In the genomic region with DNA sequence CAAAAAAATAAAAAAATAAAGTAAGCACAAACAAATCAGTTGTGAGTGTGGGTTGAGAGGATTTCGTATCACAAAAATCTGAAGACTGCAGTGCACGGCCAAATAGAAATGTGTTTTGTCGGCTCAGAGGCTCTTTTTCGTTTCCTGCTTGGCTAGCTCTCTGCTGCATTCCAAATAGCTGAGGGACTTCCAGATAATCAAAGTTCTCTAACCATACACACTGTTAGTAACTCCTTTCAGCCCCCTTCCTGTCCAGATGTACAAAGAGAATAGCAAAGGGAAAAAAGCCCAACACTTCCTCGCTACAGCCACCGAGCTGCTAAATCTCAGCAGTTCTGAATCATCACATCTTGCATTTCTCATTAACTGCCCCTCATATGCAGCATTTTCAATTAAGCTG, we compare ENCODE assay signal across 12 cellular contexts.
DNase-seq lines count a peak whose midpoint lies in the region; ATAC-seq and TF ChIP-seq lines count a peak whose summit lies in the region.
"Had no signal": no experiment of that assay in that cellular context is flagged by ENCODE, and none has a peak within 500 bp of the region (broad histone marks: within the 10 kb centered on the region; RNA-seq: fewer than 3 reads in every experiment).

No MANE protein-coding gene starts in this region.

- H3K4me1 ChIP-seq in RWPE2 (ENCODE audit: insufficient read depth, poor library complexity, severe bottlenecking) (peaks cover 9% of the 10 kb centered on the region), uterus (no peaks in the 10 kb centered on the region)
- H3K4me1 ChIP-seq: colonic mucosa had no signal

- H3K27ac ChIP-seq in RWPE2 (ENCODE audit: poor library complexity, severe bottlenecking), result peak overlapping the region; percentile 20
- peak overlapping the region in 1 of 2 donors; percentile 61 for H3K27ac ChIP-seq in uterus
- H3K27ac ChIP-seq: colonic mucosa had no signal

- intact Hi-C loops in uterus (cut with DNase I; ENCODE audit: low total_unique reads), result no loop called here

- no peak overlapping the region for H3K4me3 ChIP-seq in RWPE2 (ENCODE audit: severe bottlenecking)
- no peak overlapping the region for H3K4me3 ChIP-seq in uterus
- H3K4me3 ChIP-seq: colonic mucosa had no signal

- DNase-seq in RWPE2 (ENCODE audit: low spot score) (no peak), fibroblast of gingiva (ENCODE audit: low read depth) (peak; percentile 68), medulla oblongata (ENCODE audit: extremely low spot score) (peak; percentile 15), uterus (peak; percentile 22), NCI-H2227 treated with DMSO at 0.1 percent for 48 hours (lab: John Stamatoyannopoulos, UW) (no peak)
- DNase-seq: activated CD4-positive, alpha-beta T cell treated with anti-CD3 and anti-CD28 coated beads for 1 hour; colonic mucosa; DMS153; NCI-H510A; SHP77 had no signal

- H3K36me3 ChIP-seq in RWPE2 (ENCODE audit: low read depth) (no peaks in the 10 kb centered on the region), uterus (no peaks in the 10 kb centered on the region)
- H3K36me3 ChIP-seq: colonic mucosa had no signal

- no peaks in the 10 kb centered on the region for H3K9me3 ChIP-seq in RWPE2 (ENCODE audit: severe bottlenecking)
- H3K9me3 ChIP-seq in uterus, result no peaks in the 10 kb centered on the region
- H3K9me3 ChIP-seq: colonic mucosa had no signal

- ATAC-seq in RWPE2 (ENCODE audit: low read depth), result no peak
- no peak for ATAC-seq in GM19035 (IDR thresholded peaks at IDR 0.05; ENCODE audit: unreplicated experiment)
- ATAC-seq in HG02763 (IDR thresholded peaks at IDR 0.05; ENCODE audit: unreplicated experiment), result no peak

- no peaks in the 10 kb centered on the region for H3K27me3 ChIP-seq in RWPE2 (ENCODE audit: insufficient read depth, poor library complexity, severe bottlenecking)
- H3K27me3 ChIP-seq in uterus, result no peaks in the 10 kb centered on the region
- H3K27me3 ChIP-seq: colonic mucosa had no signal

- no peak for TF ChIP-seq POLR2A in uterus (IDR thresholded peaks at IDR 0.05)

- TF ChIP-seq CTCF in RWPE2 (IDR thresholded peaks at IDR 0.05; ENCODE audit: poor library complexity, severe bottlenecking), result no peak
- no peak for TF ChIP-seq CTCF in uterus (IDR thresholded peaks at IDR 0.05)

Comparison
In these comparisons a context has a peak if more than half of its experiments do, and no peak if none do; other contexts are left out.
1. DNase-seq: peak in fibroblast of gingiva (single experiment), medulla oblongata (single experiment) and uterus (2 of 2); none in RWPE2 (single experiment) and NCI-H2227 treated with DMSO at 0.1 percent for 48 hours (single experiment).